ENCODE assay signal across 10 cellular contexts in genomic region chr16:2147378-2147777, GRCh38. TPM values are rescaled to one million over a fixed set of nuclear protein-coding genes. Genes with fewer than 3 reads are reported as not detected.
A peak's percentile ranks its signal among the peaks of the same experiment; 100 is the strongest.
DNase-seq lines count a peak whose midpoint lies in the region; ATAC-seq and TF ChIP-seq lines count a peak whose summit lies in the region.
"Had no signal": no experiment of that assay in that cellular context is flagged by ENCODE, and none has a peak within 500 bp of the region (broad histone marks: within the 10 kb centered on the region; RNA-seq: fewer than 3 reads in every experiment).

No MANE protein-coding gene starts in this region.

- DNase-seq in WTC11 (ENCODE audit: low spot score) (no peak), hepatocyte (ENCODE audit: low spot score) (no peak), sigmoid colon (no peak), HPDE6-E6E7 (ENCODE audit: extremely low spot score) (no peak)
- DNase-seq: effector CD4-positive, alpha-beta T cell had no signal

- intact Hi-C loops in sigmoid colon (cut with DNase I) = no loop called here

- peaks cover 36% of the 10 kb centered on the region for H3K27me3 Mint-ChIP-seq in WTC11 (ENCODE audit: low read depth)

- H3K9me3 ChIP-seq in BLaER1 treated with 17β-estradiol and CSF1 and Interleukin-3, amounts not matched to agents 10 nM and 100 nM (replicated peaks in 1 of 11) = no peaks in the 10 kb centered on the region
- H3K9me3 ChIP-seq in hepatocyte (ENCODE audit: low read depth) = no peaks in the 10 kb centered on the region
- no peaks in the 10 kb centered on the region for H3K9me3 ChIP-seq in sigmoid colon

- 84% methylated on average over 6 of the region's 6 CpGs for WGBS in hepatocyte (ENCODE audit: low lambda C conversion rate, missing lambda C conversion rate)
- 51 to 76% methylated on average over 6 of the region's 6 CpGs for WGBS in sigmoid colon, 2 donors

- H3K36me3 Mint-ChIP-seq in WTC11 = peaks cover 11% of the 10 kb centered on the region; the same call in 1 of the 2 replicates

- H3K27ac ChIP-seq in BLaER1 treated with 17β-estradiol and CSF1 and Interleukin-3, amounts not matched to agents 10 nM and 100 nM = peak overlapping the region in 1 of 11 experiments; percentile 21; a peak in 1 of 22 replicates
- H3K27ac ChIP-seq in hepatocyte (peak overlapping the region; percentile 64), sigmoid colon (peak overlapping the region; percentile 75 to 82 (median 76))

- H3K27me3 ChIP-seq in BLaER1 treated with 17β-estradiol and CSF1 and Interleukin-3, amounts not matched to agents 10 nM and 100 nM = no peaks in the 10 kb centered on the region; a peak in 1 of 22 replicates
- H3K27me3 ChIP-seq in hepatocyte (no peaks in the 10 kb centered on the region), sigmoid colon (no peaks in the 10 kb centered on the region)

- no peak overlapping the region for H2AFZ ChIP-seq in hepatocyte

- CTCF ChIA-PET in WTC11 (lab: Charles Lee) = interaction anchor here (0.5 to 2.0 kb wide), 12 partner anchors 8 to 206 kb away, joined by 3 to 14 read pairs (median 4); partner anchors contain the start of genes PKD1 and TRAF7

- no peak for TF ChIP-seq POLR2A in sigmoid colon (IDR thresholded peaks at IDR 0.05)

- TF ChIP-seq CTCF in WTC11 (IDR thresholded peaks at IDR 0.05) (no peak), hepatocyte (IDR thresholded peaks at IDR 0.05; ENCODE audit: poor library complexity) (no peak), sigmoid colon (IDR thresholded peaks at IDR 0.05) (no peak)

- H3K9ac ChIP-seq in BLaER1 treated with 17β-estradiol and CSF1 and Interleukin-3, amounts not matched to agents 10 nM and 100 nM = peak overlapping the region in 4 of 11 experiments; percentile 94 to 97 (median 95); a peak in 4 of 22 replicates

- no peak overlapping the region for H3K27ac Mint-ChIP-seq in WTC11
- H3K27ac Mint-ChIP-seq: activated naive CD4-positive, alpha-beta T cell treated with anti-CD3 and anti-CD28 coated beads, Interleukin-2, amount 50 U/mL, for 72 hours had no signal

- H3K4me3 Mint-ChIP-seq in WTC11 = 0 out of 2 replicates have a peak overlapping the region, but pooled peaks have one; percentile 50

- peaks cover 49 to 80% (median 61%) of the 10 kb centered on the region in 11 experiments for H4K20me1 ChIP-seq in BLaER1 treated with 17β-estradiol and CSF1 and Interleukin-3, amounts not matched to agents 10 nM and 100 nM
- H4K20me1 ChIP-seq in hepatocyte (ENCODE audit: insufficient read depth, poor library complexity, severe bottlenecking) = peaks cover 36% of the 10 kb centered on the region

- H3K4me1 Mint-ChIP-seq in WTC11 = peaks cover 27% of the 10 kb centered on the region

- H3K4me2 ChIP-seq in BLaER1 treated with 17β-estradiol and CSF1 and Interleukin-3, amounts not matched to agents 10 nM and 100 nM = peak overlapping the region in 10 of 11 experiments; percentile 98 to 100 (median 100); a peak in 17 of 22 replicates
- H3K4me2 ChIP-seq in hepatocyte = peak overlapping the region; percentile 93

- H3K9me3 Mint-ChIP-seq in WTC11 = no peaks in the 10 kb centered on the region
- H3K9me3 Mint-ChIP-seq: activated naive CD4-positive, alpha-beta T cell treated with anti-CD3 and anti-CD28 coated beads, Interleukin-2, amount 50 U/mL, for 72 hours had no signal

- peaks cover 46 to 77% (median 54%) of the 10 kb centered on the region in 10 experiments for H3K4me1 ChIP-seq in BLaER1 treated with 17β-estradiol and CSF1 and Interleukin-3, amounts not matched to agents 10 nM and 100 nM
- H3K4me1 ChIP-seq in hepatocyte (ENCODE audit: insufficient read depth) = peaks cover 43% of the 10 kb centered on the region
- peaks cover 0 to 47% (median 43%) of the 10 kb centered on the region in 4 donors for H3K4me1 ChIP-seq in sigmoid colon

- no peak overlapping the region for H3K4me3 ChIP-seq in BLaER1 treated with 17β-estradiol and CSF1 and Interleukin-3, amounts not matched to agents 10 nM and 100 nM
- H3K4me3 ChIP-seq in hepatocyte (no peak overlapping the region), sigmoid colon (no peak overlapping the region)

- peaks cover 10 to 17% (median 14%) of the 10 kb centered on the region in 11 experiments for H3K36me3 ChIP-seq in BLaER1 treated with 17β-estradiol and CSF1 and Interleukin-3, amounts not matched to agents 10 nM and 100 nM
- H3K36me3 ChIP-seq in hepatocyte (replicated peaks; ENCODE audit: insufficient read depth, low read depth) (no peaks in the 10 kb centered on the region), sigmoid colon (peaks cover 0 to 8% (median 2%) of the 10 kb centered on the region in 4 donors)

- ATAC-seq in WTC11 (no peak), GM19023 (IDR thresholded peaks at IDR 0.05; ENCODE audit: unreplicated experiment) (no peak), GM18858 (IDR thresholded peaks at IDR 0.05; ENCODE audit: unreplicated experiment) (no peak), GM21723 (IDR thresholded peaks at IDR 0.05; ENCODE audit: unreplicated experiment) (no peak)

- TF ChIP-seq EP300 in sigmoid colon (IDR thresholded peaks at IDR 0.05) = no peak

- no peaks in the 10 kb centered on the region for H3K9me2 ChIP-seq in hepatocyte (replicated peaks; ENCODE audit: insufficient read depth)

- H3K79me2 ChIP-seq in hepatocyte = peaks cover 19% of the 10 kb centered on the region

- POLR2A ChIA-PET in WTC11 (lab: Charles Lee) = interaction anchor here (0.5 to 0.6 kb wide), 2 partner anchors 122 to 125 kb away, joined by 3 to 4 read pairs; no protein-coding TSS in a partner anchor

TF ChIP-seq in WTC11, 78 proteins besides CTCF, POLR2A, EP300 and RAD21:
- TF ChIP-seq E2F4 (CRISPR knock-in tag; IDR thresholded peaks at IDR 0.05; ENCODE audit: borderline replicate concordance, low read depth) (0 out of 2 replicates have a peak, but pooled peaks have one; percentile 27), RELA (CRISPR knock-in tag; IDR thresholded peaks at IDR 0.05; ENCODE audit: borderline replicate concordance) (no peak)

RNA-seq across cellular contexts. Expression of gene RAB26, which starts 1.0 kb away (rescaled TPM):
- 6.2 to 7.3 TPM (median 6.9 TPM) in 3 replicates for total RNA-seq in WTC11 (2021)
- total RNA-seq in hepatocyte = 4.1 and 8.3 TPM in 2 replicates
- 11.3 and 15.0 TPM in 2 replicates for polyA plus RNA-seq in hepatocyte
- 1 to 10 TPM in 2 of 4 donors, under 1 TPM in 1, not detected in 1; 0.68 to 3.0 (median 1.8) TPM for total RNA-seq in sigmoid colon
- 10 to 100 TPM; 13.9 to 18.8 (median 16.2) TPM for polyA plus RNA-seq in sigmoid colon

RNA-seq across cellular contexts. Expression of gene TRAF7, which starts 8.2 kb away (rescaled TPM):
- 148 to 159 TPM (median 152 TPM) in 3 replicates for total RNA-seq in WTC11 (2021)
- total RNA-seq in hepatocyte = 55.1 and 73.4 TPM in 2 replicates
- 30.0 and 37.4 TPM in 2 replicates for polyA plus RNA-seq in hepatocyte
- 10 to 100 TPM; 30.3 to 46.3 (median 34.9) TPM for total RNA-seq in sigmoid colon
- polyA plus RNA-seq in sigmoid colon = 10 to 100 TPM; 45.0 to 65.1 (median 63.6) TPM

RNA-seq across cellular contexts. Expression of gene PKD1, which starts 11.7 kb away (rescaled TPM):
- total RNA-seq in WTC11 (2021) (96.8 to 102 TPM (median 98.9 TPM) in 3 replicates), hepatocyte (40.2 and 60.6 TPM in 2 replicates), sigmoid colon (100 to 1,000 TPM in 2 of 4 donors, 10 to 100 TPM in 2; 81.6 to 372 (median 134) TPM)
- polyA plus RNA-seq in hepatocyte (35.9 and 49.3 TPM in 2 replicates), sigmoid colon (10 to 100 TPM; 10.6 to 61.4 (median 11.4) TPM)

RNA-seq across cellular contexts. Expression of gene CASKIN1, which starts 49.0 kb away (rescaled TPM):
- 9.4 to 15.7 TPM (median 11.3 TPM) in 3 replicates for total RNA-seq in WTC11 (2021)
- total RNA-seq in hepatocyte = 0.47 and 0.80 TPM in 2 replicates
- 1.7 TPM in 2 replicates for polyA plus RNA-seq in hepatocyte
- total RNA-seq in sigmoid colon = under 1 TPM in 3 of 4 donors, not detected in 1; 0.27 to 0.55 (median 0.36) TPM
- polyA plus RNA-seq in sigmoid colon = under 1 TPM; under 0.01 to 0.44 (median 0.23) TPM

RNA-seq across cellular contexts. Expression of gene MLST8, which starts 57.9 kb away (rescaled TPM):
- total RNA-seq in WTC11 (2021) (71.6 to 76.1 TPM (median 75.9 TPM) in 3 replicates), hepatocyte (28.3 and 52.4 TPM in 2 replicates), sigmoid colon (10 to 100 TPM; 30.6 to 48.5 (median 37.1) TPM)
- polyA plus RNA-seq in hepatocyte (87.3 and 88.3 TPM in 2 replicates), sigmoid colon (10 to 100 TPM; 41.4 to 58.7 (median 42.0) TPM)
